In the genomic region with DNA sequence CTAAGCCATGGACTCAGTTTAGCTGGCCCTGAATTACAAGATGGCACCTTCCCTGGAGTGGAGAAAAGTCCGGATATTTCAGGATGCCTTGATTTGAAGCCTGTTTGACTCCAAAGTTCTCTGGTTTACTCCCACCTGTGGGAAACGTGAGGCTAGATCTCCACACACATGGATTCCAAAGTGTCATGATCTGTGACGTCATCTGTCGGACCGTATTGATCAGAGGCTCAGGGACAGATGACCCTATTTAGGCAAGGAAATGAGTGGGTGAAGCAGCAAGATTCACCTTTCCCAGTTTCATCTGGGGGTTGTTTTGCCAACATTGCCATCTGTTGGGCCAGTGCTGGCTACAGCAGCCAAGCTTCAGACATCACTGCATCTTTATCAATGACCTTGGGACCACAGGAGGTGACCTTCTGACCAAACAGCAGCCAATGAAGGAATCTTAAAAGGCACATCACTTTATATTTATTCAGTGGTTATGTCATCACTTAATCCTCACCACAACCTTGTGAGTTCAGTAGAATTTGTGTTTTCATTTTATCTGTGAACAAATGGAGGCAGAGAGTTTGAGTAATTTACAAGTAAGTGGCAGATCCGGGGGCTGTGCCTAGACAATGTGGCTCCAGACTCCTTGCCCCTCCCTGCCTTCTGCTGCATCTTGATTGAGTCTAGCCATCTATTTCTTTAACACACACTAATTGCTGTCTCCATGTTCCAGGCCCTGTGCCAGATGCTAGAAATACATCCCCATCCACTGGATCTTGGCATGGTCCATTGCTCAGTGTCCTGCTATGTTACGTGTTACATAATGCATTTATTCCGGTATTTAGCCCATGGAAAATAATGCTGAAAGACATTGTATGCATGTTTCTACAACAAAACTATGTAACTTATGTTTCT, we compare ENCODE assay signal across 16 cellular contexts. TPM values are rescaled to one million over a fixed set of nuclear protein-coding genes. Genes with fewer than 3 reads are reported as not detected.
"Had no signal": no experiment of that assay in that cellular context is flagged by ENCODE, and none has a peak within 500 bp of the region (broad histone marks: within the 10 kb centered on the region; RNA-seq: fewer than 3 reads in every experiment).

No MANE protein-coding gene starts in this region.

- H3K27me3 ChIP-seq: tibial artery, uterus had no signal

- H3K4me1 ChIP-seq: prostate gland had no signal

- DNase-seq: activated CD4-positive, alpha-beta memory T cell treated with anti-CD3 and anti-CD28 coated beads, Interleukin-2, amount 10 ng/mL, durations not matched to agents 7 days and 5 days; activated CD4-positive, alpha-beta T cell treated with anti-CD3 and anti-CD28 coated beads for 36 hours; activated naive CD4-positive, alpha-beta T cell treated with anti-CD3 and anti-CD28 coated beads, Interleukin-2, amount 10 ng/mL, durations not matched to agents 7 days and 5 days; activated T-cell treated with anti-CD3 and anti-CD28 coated beads, Interleukin-2, amount 50 U/mL, for 24 hours; foreskin melanocyte; lower lobe of right lung; nephron progenitor cell; stimulated activated naive B cell treated with anti-CD40 and anti-IgM and Interleukin-4, amounts not matched to agents 10 μg/mL and 1 μg/mL and 100 μg/mL, for 72 hours; tibial artery; uterus had no signal

- ATAC-seq: activated CD4-positive, alpha-beta T cell treated with anti-CD3 and anti-CD28 coated beads for 36 hours; lower lobe of right lung; stimulated activated naive B cell treated with anti-CD40 and anti-IgM and Interleukin-4, amounts not matched to agents 10 μg/mL and 1 μg/mL and 100 μg/mL, for 72 hours had no signal

- FAIRE-seq: astrocyte, colon had no signal

- H3K9me3 ChIP-seq: lower lobe of right lung, prostate gland, tibial artery, uterus had no signal

- H3K27ac ChIP-seq: cardiac muscle cell, lower lobe of right lung, prostate gland, tibial artery, VCaP had no signal

- H3K4me3 ChIP-seq: cardiac muscle cell, lower lobe of right lung, prostate gland, uterus had no signal

- H3K36me3 ChIP-seq: cardiac muscle cell, lower lobe of right lung, prostate gland, tibial artery, uterus had no signal

RNA-seq across cellular contexts. Expression of a gene that starts 1.5 kb away (rescaled TPM):
- total RNA-seq: activated CD4-positive, alpha-beta memory T cell treated with anti-CD3 and anti-CD28 coated beads, Interleukin-2, amount 10 ng/mL, durations not matched to agents 7 days and 5 days; activated CD4-positive, alpha-beta T cell treated with anti-CD3 and anti-CD28 coated beads for 36 hours; T-helper 1 cell treated with Interleukin-12 subunit alpha and Interleukin-12 subunit beta and Interleukin-4 antibody, amounts not matched to agents 30 ng/mL and 1 ng/mL, for 36 hours had no signal
